In the genomic region with DNA sequence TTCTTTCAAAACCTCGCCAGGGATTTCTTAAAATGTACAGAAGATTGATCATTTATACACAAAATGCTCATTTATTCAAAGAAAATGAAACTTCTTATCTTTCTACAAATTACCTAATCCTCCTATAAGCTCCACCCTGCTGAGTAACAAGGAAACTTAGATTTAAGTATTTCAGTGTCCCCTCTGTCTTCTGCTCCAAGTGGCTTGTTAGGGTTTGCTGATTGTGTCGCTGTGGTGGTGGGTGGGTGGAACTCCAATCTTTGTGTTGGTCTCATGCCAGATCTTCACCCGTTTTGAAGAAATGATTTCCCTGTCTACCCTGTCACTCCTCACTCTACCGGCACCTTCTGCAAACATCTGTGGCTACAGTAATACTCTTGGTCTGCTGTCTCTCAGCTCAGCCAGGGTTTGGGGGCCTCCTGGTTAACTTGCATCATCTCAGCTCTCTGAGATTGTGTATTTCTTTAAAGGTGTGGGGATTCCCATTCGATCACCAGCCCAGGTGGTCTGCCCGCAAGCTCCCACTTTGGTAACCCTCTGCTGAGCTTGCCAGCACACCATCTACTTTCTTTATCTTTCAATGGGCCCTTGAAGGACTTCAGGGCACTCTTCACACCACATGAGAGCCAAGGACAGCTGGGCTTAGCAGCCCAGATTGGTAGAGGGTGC, we compare ENCODE assay signal across 1 cellular context.
A peak's percentile ranks its signal among the peaks of the same experiment; 100 is the strongest.
TF ChIP-seq lines count a peak whose summit lies in the region.

No MANE protein-coding gene starts in this region.

TF ChIP-seq in GM12878, 131 proteins besides CTCF, POLR2A, EP300 and RAD21 (continued from another document):
- TF ChIP-seq CREB1 (IDR thresholded peaks at IDR 0.05; ENCODE audit: low read depth) (peak; percentile 24; the same call in 1 of the 2 replicates), LARP7 (IDR thresholded peaks at IDR 0.05) (no peak), MXI1 (IDR thresholded peaks at IDR 0.05; ENCODE audit: low read depth, low read length) (no peak), MEF2B (IDR thresholded peaks at IDR 0.05; ENCODE audit: partially characterized antibody, poor library complexity, severe bottlenecking) (no peak), TCF3 (IDR thresholded peaks at IDR 0.05; ENCODE audit: borderline replicate concordance, insufficient read depth, low read depth, low read length) (no peak), MTA3 (IDR thresholded peaks at IDR 0.05; ENCODE audit: borderline replicate concordance, low read length) (0 out of 2 replicates have a peak, but pooled peaks have one; percentile 75), MTA2 (IDR thresholded peaks at IDR 0.05; ENCODE audit: low read depth) (no peak), NR2F1 (conservative IDR thresholded peaks at IDR 0.05) (no peak), CBFB (IDR thresholded peaks at IDR 0.05; ENCODE audit: low read depth) (peak; percentile 68; the same call in 1 of the 2 replicates), RCOR1 (conservative IDR thresholded peaks at IDR 0.05; ENCODE audit: low read depth, low read length) (no peak), NFIC (IDR thresholded peaks at IDR 0.05; ENCODE audit: low read depth, low read length) (peak; percentile 85), FOXK2 (IDR thresholded peaks at IDR 0.05) (no peak), RUNX3 (IDR thresholded peaks at IDR 0.05; ENCODE audit: low read length) (peak; percentile 87), ZNF217 (IDR thresholded peaks at IDR 0.05) (no peak), CREM (IDR thresholded peaks at IDR 0.05; ENCODE audit: low read depth) (peak; percentile 34; the same call in 1 of the 2 replicates), BCL11A (IDR thresholded peaks at IDR 0.05; ENCODE audit: low read depth, low read length) (no peak)
- TF ChIP-seq, protein P1, sequence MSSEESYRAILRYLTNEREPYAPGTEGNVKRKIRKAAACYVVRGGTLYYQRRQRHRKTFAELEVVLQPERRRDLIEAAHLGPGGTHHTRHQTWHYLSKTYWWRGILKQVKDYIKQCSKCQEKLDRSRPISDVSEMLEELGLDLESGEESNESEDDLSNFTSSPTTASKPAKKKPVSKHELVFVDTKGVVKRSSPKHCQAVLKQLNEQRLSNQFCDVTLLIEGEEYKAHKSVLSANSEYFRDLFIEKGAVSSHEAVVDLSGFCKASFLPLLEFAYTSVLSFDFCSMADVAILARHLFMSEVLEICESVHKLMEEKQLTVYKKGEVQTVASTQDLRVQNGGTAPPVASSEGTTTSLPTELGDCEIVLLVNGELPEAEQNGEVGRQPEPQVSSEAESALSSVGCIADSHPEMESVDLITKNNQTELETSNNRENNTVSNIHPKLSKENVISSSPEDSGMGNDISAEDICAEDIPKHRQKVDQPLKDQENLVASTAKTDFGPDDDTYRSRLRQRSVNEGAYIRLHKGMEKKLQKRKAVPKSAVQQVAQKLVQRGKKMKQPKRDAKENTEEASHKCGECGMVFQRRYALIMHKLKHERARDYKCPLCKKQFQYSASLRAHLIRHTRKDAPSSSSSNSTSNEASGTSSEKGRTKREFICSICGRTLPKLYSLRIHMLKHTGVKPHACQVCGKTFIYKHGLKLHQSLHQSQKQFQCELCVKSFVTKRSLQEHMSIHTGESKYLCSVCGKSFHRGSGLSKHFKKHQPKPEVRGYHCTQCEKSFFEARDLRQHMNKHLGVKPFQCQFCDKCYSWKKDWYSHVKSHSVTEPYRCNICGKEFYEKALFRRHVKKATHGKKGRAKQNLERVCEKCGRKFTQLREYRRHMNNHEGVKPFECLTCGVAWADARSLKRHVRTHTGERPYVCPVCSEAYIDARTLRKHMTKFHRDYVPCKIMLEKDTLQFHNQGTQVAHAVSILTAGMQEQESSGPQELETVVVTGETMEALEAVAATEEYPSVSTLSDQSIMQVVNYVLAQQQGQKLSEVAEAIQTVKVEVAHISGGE (CRISPR knock-in tag; IDR thresholded peaks at IDR 0.05): no peak
- TF ChIP-seq, protein P2, sequence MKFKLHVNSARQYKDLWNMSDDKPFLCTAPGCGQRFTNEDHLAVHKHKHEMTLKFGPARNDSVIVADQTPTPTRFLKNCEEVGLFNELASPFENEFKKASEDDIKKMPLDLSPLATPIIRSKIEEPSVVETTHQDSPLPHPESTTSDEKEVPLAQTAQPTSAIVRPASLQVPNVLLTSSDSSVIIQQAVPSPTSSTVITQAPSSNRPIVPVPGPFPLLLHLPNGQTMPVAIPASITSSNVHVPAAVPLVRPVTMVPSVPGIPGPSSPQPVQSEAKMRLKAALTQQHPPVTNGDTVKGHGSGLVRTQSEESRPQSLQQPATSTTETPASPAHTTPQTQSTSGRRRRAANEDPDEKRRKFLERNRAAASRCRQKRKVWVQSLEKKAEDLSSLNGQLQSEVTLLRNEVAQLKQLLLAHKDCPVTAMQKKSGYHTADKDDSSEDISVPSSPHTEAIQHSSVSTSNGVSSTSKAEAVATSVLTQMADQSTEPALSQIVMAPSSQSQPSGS (IDR thresholded peaks at IDR 0.05; ENCODE audit: low read length): 0 out of 2 replicates have a peak, but pooled peaks have one; percentile 24
